25 cellular contexts compared by ENCODE assay signal in genomic region chr5:174301848-174302625, GRCh38.
"Had no signal": no experiment of that assay in that cellular context is flagged by ENCODE, and none has a peak within 500 bp of the region (broad histone marks: within the 10 kb centered on the region; RNA-seq: fewer than 3 reads in every experiment).

No MANE protein-coding gene starts in this region.

- H3K9me3 Mint-ChIP-seq: activated CD4-positive, alpha-beta memory T cell treated with anti-CD3 and anti-CD28 coated beads, Interleukin-2, amount 10 ng/mL, durations not matched to agents 7 days and 5 days; activated T-cell treated with anti-CD3 and anti-CD28 coated beads, Interleukin-2, amount 50 U/mL, for 24 hours; central memory CD8-positive, alpha-beta T cell had no signal

- H3K4me3 Mint-ChIP-seq: activated CD4-positive, alpha-beta memory T cell treated with anti-CD3 and anti-CD28 coated beads, Interleukin-2, amount 10 ng/mL, durations not matched to agents 7 days and 5 days; activated CD4-positive, alpha-beta T cell treated with anti-CD3 and anti-CD28 coated beads, Interleukin-2, amount 10 ng/mL, durations not matched to agents 24 days and 14 days; activated T-cell treated with anti-CD3 and anti-CD28 coated beads, Interleukin-2, amount 50 U/mL, for 24 hours; central memory CD8-positive, alpha-beta T cell; nephron had no signal

- H3K27me3 ChIP-seq: pancreas had no signal

- ATAC-seq: pancreas had no signal

- DNase-seq: activated CD4-positive, alpha-beta memory T cell treated with anti-CD3 and anti-CD28 coated beads, Interleukin-2, amount 10 ng/mL, durations not matched to agents 7 days and 5 days; activated CD4-positive, alpha-beta T cell treated with anti-CD3 and anti-CD28 coated beads, Interleukin-2, amount 10 ng/mL, durations not matched to agents 24 days and 14 days; activated CD4-positive, CD25-positive, alpha-beta regulatory T cell treated with anti-CD3 and anti-CD28 coated beads, Interleukin-2, amount 50 U/mL, for 72 hours; activated CD8-positive, alpha-beta memory T cell treated with anti-CD3 and anti-CD28 coated beads, Interleukin-2, amount 50 U/mL, for 48 hours; activated gamma-delta T cell treated with Interleukin-2 at 50 U/mL for 16 hours; activated naive CD4-positive, alpha-beta T cell treated with anti-CD3 and anti-CD28 coated beads, Interleukin-2, amount 50 U/mL, for 16 hours; activated T-cell treated with anti-CD3 and anti-CD28 coated beads, Interleukin-2, amount 50 U/mL, for 24 hours; amniotic stem cell; dermis blood vessel endothelial cell; effector CD4-positive, alpha-beta T cell; esophagus squamous epithelium; foreskin melanocyte; pancreas; retina; stimulated activated CD4-positive, alpha-beta T cell treated with anti-CD3 and anti-CD28 coated beads, Interleukin-1b, Interleukin-23, amount 100 ng/mL, for 48 hours; stimulated activated CD4-positive, alpha-beta T cell treated with anti-CD3 and anti-CD28 coated beads, Interleukin-4, amount 100 ng/mL, for 4 hours; stimulated activated naive CD4-positive, alpha-beta T cell; T-helper 2 cell; tibial artery had no signal

- H3K27ac ChIP-seq: epithelial cell of prostate, esophagus squamous epithelium, pancreas, prostate gland, suprapubic skin, tibial artery had no signal

- H3K4me1 ChIP-seq: esophagus squamous epithelium, pancreas, prostate gland, suprapubic skin had no signal

- H3K27ac Mint-ChIP-seq: activated CD4-positive, alpha-beta memory T cell treated with anti-CD3 and anti-CD28 coated beads, Interleukin-2, amount 10 ng/mL, durations not matched to agents 7 days and 5 days; activated CD4-positive, alpha-beta T cell treated with anti-CD3 and anti-CD28 coated beads, Interleukin-2, amount 10 ng/mL, durations not matched to agents 24 days and 14 days; activated T-cell treated with anti-CD3 and anti-CD28 coated beads, Interleukin-2, amount 50 U/mL, for 24 hours had no signal

- H3K27me3 Mint-ChIP-seq: activated CD4-positive, alpha-beta memory T cell treated with anti-CD3 and anti-CD28 coated beads, Interleukin-2, amount 10 ng/mL, durations not matched to agents 7 days and 5 days had no signal

- H3K4me3 ChIP-seq: esophagus squamous epithelium, pancreas, prostate gland, smooth muscle cell, suprapubic skin, tibial artery had no signal

- H3K9me3 ChIP-seq: esophagus squamous epithelium, pancreas, prostate gland, suprapubic skin, tibial artery had no signal

- H3K4me1 Mint-ChIP-seq: activated CD4-positive, alpha-beta memory T cell treated with anti-CD3 and anti-CD28 coated beads, Interleukin-2, amount 10 ng/mL, durations not matched to agents 7 days and 5 days; activated CD4-positive, alpha-beta T cell treated with anti-CD3 and anti-CD28 coated beads, Interleukin-2, amount 10 ng/mL, durations not matched to agents 24 days and 14 days; central memory CD8-positive, alpha-beta T cell had no signal

- H3K36me3 ChIP-seq: esophagus squamous epithelium, pancreas, prostate gland, suprapubic skin, tibial artery had no signal
